In the genomic region with DNA sequence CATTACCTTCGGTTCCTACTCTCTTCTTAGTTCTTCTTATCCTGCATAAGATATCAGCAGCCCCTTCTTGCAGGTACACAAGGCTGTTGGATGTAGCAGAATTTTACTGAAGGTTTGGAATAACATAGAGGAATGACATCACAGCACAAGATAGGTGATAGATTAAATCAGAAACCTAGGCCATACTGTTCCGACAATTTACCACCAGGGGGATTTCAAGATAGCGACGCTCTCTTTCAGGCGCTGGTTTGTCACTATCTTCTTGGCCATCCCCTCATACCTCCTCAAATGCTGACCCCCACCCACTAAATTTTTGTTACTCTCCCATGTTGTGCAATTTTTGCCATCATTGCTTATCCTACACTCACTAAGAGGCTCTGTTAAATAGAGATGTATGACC, we compare ENCODE assay signal across 10 cellular contexts. TPM values are rescaled to one million over a fixed set of nuclear protein-coding genes. Genes with fewer than 3 reads are reported as not detected.
A peak's percentile ranks its signal among the peaks of the same experiment; 100 is the strongest.
DNase-seq lines count a peak whose midpoint lies in the region; ATAC-seq and TF ChIP-seq lines count a peak whose summit lies in the region.
"Had no signal": no experiment of that assay in that cellular context is flagged by ENCODE, and none has a peak within 500 bp of the region (broad histone marks: within the 10 kb centered on the region; RNA-seq: fewer than 3 reads in every experiment).

No MANE protein-coding gene starts in this region.

- no peak overlapping the region for H3K27ac ChIP-seq in OCI-LY1 (ENCODE audit: low read depth, low read length, poor library complexity, severe bottlenecking)

- H3K4me3 Mint-ChIP-seq in activated naive CD8-positive, alpha-beta T cell: peak overlapping the region; percentile 2
- H3K4me3 Mint-ChIP-seq in activated naive CD8-positive, alpha-beta T cell treated with anti-CD3 and anti-CD28 coated beads for 36 hours: no peak overlapping the region
- H3K4me3 Mint-ChIP-seq in stimulated activated naive CD8-positive, alpha-beta T cell treated with anti-CD3 and anti-CD28 coated beads, Interleukin-15, amount 100 ng/mL, for 72 hours: peak overlapping the region; percentile 12 to 53

- H2AFZ ChIP-seq in OCI-LY1 (ENCODE audit: low read length): no peak overlapping the region

- no peaks in the 10 kb centered on the region for H3K36me3 ChIP-seq in OCI-LY1 (ENCODE audit: insufficient read depth, low read length)

- no peaks in the 10 kb centered on the region for H3K79me2 ChIP-seq in OCI-LY1 (ENCODE audit: insufficient read depth, low read length)

- peaks cover 29% of the 10 kb centered on the region for H3K4me1 ChIP-seq in OCI-LY1 (ENCODE audit: insufficient read depth, low read length, severe bottlenecking)

- ATAC-seq in stimulated activated naive CD8-positive, alpha-beta T cell treated with anti-CD3 and anti-CD28 coated beads, Interleukin-15, amount 100 ng/mL, for 72 hours: no peak
- no peak for ATAC-seq in Right ventricle myocardium superior (ENCODE audit: poor library complexity)

- no peaks in the 10 kb centered on the region for H3K27me3 Mint-ChIP-seq in activated naive CD8-positive, alpha-beta T cell
- H3K27me3 Mint-ChIP-seq in activated naive CD8-positive, alpha-beta T cell treated with anti-CD3 and anti-CD28 coated beads for 36 hours: no peaks in the 10 kb centered on the region
- H3K27me3 Mint-ChIP-seq in stimulated activated naive CD8-positive, alpha-beta T cell treated with anti-CD3 and anti-CD28 coated beads, Interleukin-15, amount 100 ng/mL, for 72 hours: no peaks in the 10 kb centered on the region

- no peak overlapping the region for H3K27ac Mint-ChIP-seq in activated naive CD8-positive, alpha-beta T cell
- H3K27ac Mint-ChIP-seq in activated naive CD8-positive, alpha-beta T cell treated with anti-CD3 and anti-CD28 coated beads for 36 hours: no peak overlapping the region
- H3K27ac Mint-ChIP-seq in stimulated activated naive CD8-positive, alpha-beta T cell treated with anti-CD3 and anti-CD28 coated beads, Interleukin-15, amount 100 ng/mL, for 72 hours: no peak overlapping the region

- no peaks in the 10 kb centered on the region for H4K20me1 ChIP-seq in OCI-LY1 (ENCODE audit: insufficient read depth, low read length)

- H3K4me3 ChIP-seq in OCI-LY1 (ENCODE audit: low read depth, low read length, poor library complexity, severe bottlenecking) (no peak overlapping the region), epithelial cell of proximal tubule (ENCODE audit: low read depth, low read length) (no peak overlapping the region)

- TF ChIP-seq CTCF in OCI-LY1 (IDR thresholded peaks at IDR 0.05; ENCODE audit: low read length) (peak; percentile 38; the same call in 1 of the 2 replicates), epithelial cell of proximal tubule (conservative IDR thresholded peaks at IDR 0.05; ENCODE audit: low read depth, low read length) (peak; percentile 24)

- H3K9me3 ChIP-seq in OCI-LY1 (ENCODE audit: low read length): no peaks in the 10 kb centered on the region

- no peak overlapping the region for H3K4me2 ChIP-seq in OCI-LY1 (ENCODE audit: low read length)

- H3K4me1 Mint-ChIP-seq in activated naive CD8-positive, alpha-beta T cell (ENCODE audit: low read depth): peaks cover 66% of the 10 kb centered on the region
- H3K4me1 Mint-ChIP-seq in activated naive CD8-positive, alpha-beta T cell treated with anti-CD3 and anti-CD28 coated beads for 36 hours: peaks cover 51% of the 10 kb centered on the region
- peaks cover 49% of the 10 kb centered on the region for H3K4me1 Mint-ChIP-seq in stimulated activated naive CD8-positive, alpha-beta T cell treated with anti-CD3 and anti-CD28 coated beads, Interleukin-15, amount 100 ng/mL, for 72 hours

- peaks cover 6% of the 10 kb centered on the region for H3K36me3 Mint-ChIP-seq in activated naive CD8-positive, alpha-beta T cell
- peaks cover 42% of the 10 kb centered on the region for H3K36me3 Mint-ChIP-seq in activated naive CD8-positive, alpha-beta T cell treated with anti-CD3 and anti-CD28 coated beads for 36 hours

- intact Hi-C loops in Right ventricle myocardium superior (cut with DNase I): no loop called here

- no peaks in the 10 kb centered on the region for H3K27me3 ChIP-seq in OCI-LY1 (ENCODE audit: insufficient read depth, low read length)

- no peaks in the 10 kb centered on the region for H3F3A ChIP-seq in OCI-LY1 (ENCODE audit: insufficient read depth, low read length)

- H3K9me2 ChIP-seq in OCI-LY1 (ENCODE audit: low read depth, low read length): no peaks in the 10 kb centered on the region

- no peak overlapping the region for H3K9ac ChIP-seq in OCI-LY1 (ENCODE audit: low read length)

- no peaks in the 10 kb centered on the region for H3K9me3 Mint-ChIP-seq in activated naive CD8-positive, alpha-beta T cell (ENCODE audit: low read depth)
- no peaks in the 10 kb centered on the region for H3K9me3 Mint-ChIP-seq in activated naive CD8-positive, alpha-beta T cell treated with anti-CD3 and anti-CD28 coated beads for 36 hours
- peaks cover 0 to 3% of the 10 kb centered on the region in 2 donors for H3K9me3 Mint-ChIP-seq in stimulated activated naive CD8-positive, alpha-beta T cell treated with anti-CD3 and anti-CD28 coated beads, Interleukin-15, amount 100 ng/mL, for 72 hours

- no peak for DNase-seq in activated naive CD8-positive, alpha-beta T cell treated with anti-CD3 and anti-CD28 coated beads for 36 hours
- DNase-seq in epithelial cell of proximal tubule (ENCODE audit: low read depth): no peak
- DNase-seq in stimulated activated naive CD8-positive, alpha-beta T cell treated with anti-CD3 and anti-CD28 coated beads, Interleukin-15, amount 100 ng/mL, for 72 hours: no peak
- no peak for DNase-seq in NCI-H128 (lab: John Stamatoyannopoulos, UW; ENCODE audit: unreplicated experiment)
- DNase-seq in Right ventricle myocardium superior: no peak
- no peak for DNase-seq in NCI-H2081 treated with DMSO at 0.1 percent for 48 hours (lab: John Stamatoyannopoulos, UW)
- DNase-seq: COR-L47, posterior cingulate gyrus had no signal

RNA-seq across cellular contexts. Expression of a gene that starts 3.5 kb away (rescaled TPM):
- 10 to 100 TPM; 18.0 to 19.9 TPM for total RNA-seq in activated naive CD8-positive, alpha-beta T cell treated with anti-CD3 and anti-CD28 coated beads for 36 hours
- total RNA-seq in epithelial cell of proximal tubule (0.36 TPM in 1 of 2 replicates, not detected in the other), Right ventricle myocardium superior (0.78 TPM)

RNA-seq across cellular contexts. Expression of a gene that starts 20.9 kb away (rescaled TPM):
- 10 to 100 TPM; 21.4 to 26.9 TPM for total RNA-seq in activated naive CD8-positive, alpha-beta T cell treated with anti-CD3 and anti-CD28 coated beads for 36 hours
- total RNA-seq in epithelial cell of proximal tubule: 15.0 and 18.7 TPM in 2 replicates
- 3.7 TPM for total RNA-seq in Right ventricle myocardium superior

Comparison
In these comparisons a context has a peak if more than half of its experiments do, and no peak if none do; other contexts are left out.
1. RNA of a gene that starts 3.5 kb away (total RNA-seq): 18.0 to 19.9 TPM in activated naive CD8-positive, alpha-beta T cell treated with anti-CD3 and anti-CD28 coated beads for 36 hours; 0.78 TPM in Right ventricle myocardium superior (single experiment) and 0.36 TPM in epithelial cell of proximal tubule; every median in the first group is over 10 times any median in the second.